ENCODE assay signal across 11 cellular contexts in the genomic region with DNA sequence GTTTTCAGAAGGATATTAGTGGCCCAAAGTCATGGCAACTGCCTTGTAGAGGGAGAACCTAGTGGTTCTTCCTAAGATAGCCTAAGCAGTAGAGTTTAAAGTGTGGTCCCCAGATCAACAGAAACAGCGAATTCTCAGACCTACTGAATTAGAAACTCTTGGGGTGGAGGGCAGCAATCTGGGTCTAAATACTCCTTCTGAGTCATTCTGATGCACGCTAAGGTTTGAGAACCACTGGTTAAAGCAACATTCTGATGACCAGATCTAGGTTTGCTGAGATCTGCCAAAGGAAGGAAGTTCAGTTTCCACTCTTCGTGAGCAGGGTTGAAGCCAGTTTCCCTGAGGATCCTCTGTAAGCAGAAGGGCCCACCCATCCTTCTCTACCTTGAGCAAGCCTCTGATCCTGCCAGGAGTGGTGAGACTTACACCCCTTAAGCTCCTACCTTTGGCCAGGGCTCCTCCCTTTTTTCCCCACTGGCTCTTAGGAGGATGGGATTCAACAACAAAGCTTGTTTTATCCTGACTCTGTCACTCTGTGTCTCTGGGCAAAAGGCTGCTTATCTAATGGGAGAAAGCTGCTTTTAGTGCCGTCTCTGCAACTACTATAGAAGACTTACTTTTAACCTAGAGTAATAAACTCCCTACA. TPM values are rescaled to one million over a fixed set of nuclear protein-coding genes. Genes with fewer than 3 reads are reported as not detected.
DNase-seq lines count a peak whose midpoint lies in the region; ATAC-seq and TF ChIP-seq lines count a peak whose summit lies in the region.
"Had no signal": no experiment of that assay in that cellular context is flagged by ENCODE, and none has a peak within 500 bp of the region (broad histone marks: within the 10 kb centered on the region; RNA-seq: fewer than 3 reads in every experiment).

No MANE protein-coding gene starts in this region.

- POLR2A ChIA-PET in activated CD4-positive, alpha-beta T cell treated with anti-CD3 and anti-CD28 coated beads for 36 hours (lab: Charles Lee): no interaction called here

- H2AFZ ChIP-seq in neural progenitor cell (replicated peaks): peak overlapping the region; percentile 64

- H3K4me3 ChIP-seq in neural progenitor cell: no peak overlapping the region

- H3K27ac ChIP-seq in neural progenitor cell: no peak overlapping the region

- peak overlapping the region; percentile 40 for H3K4me2 ChIP-seq in neural progenitor cell

- peaks cover 3% of the 10 kb centered on the region for H3K27me3 Mint-ChIP-seq in activated CD4-positive, alpha-beta T cell treated with anti-CD3 and anti-CD28 coated beads for 36 hours
- peaks cover 2% of the 10 kb centered on the region for H3K27me3 Mint-ChIP-seq in neural progenitor cell (ENCODE audit: insufficient read depth, low read depth)

- H3F3A ChIP-seq in neural progenitor cell (ENCODE audit: low read depth): peaks cover 24% of the 10 kb centered on the region

- H3K27ac Mint-ChIP-seq in activated CD4-positive, alpha-beta T cell treated with anti-CD3 and anti-CD28 coated beads for 36 hours: peak overlapping the region; percentile 22
- H3K27ac Mint-ChIP-seq in neural progenitor cell: peak overlapping the region; percentile 13

- peaks cover 4% of the 10 kb centered on the region for H3K4me1 Mint-ChIP-seq in activated CD4-positive, alpha-beta T cell treated with anti-CD3 and anti-CD28 coated beads for 36 hours
- H3K4me1 Mint-ChIP-seq in neural progenitor cell: peaks cover 4% of the 10 kb centered on the region

- H3K9me3 ChIP-seq in neural progenitor cell (ENCODE audit: low read depth): no peaks in the 10 kb centered on the region

- no peaks in the 10 kb centered on the region for H3K27me3 ChIP-seq in neural progenitor cell

- ATAC-seq in activated CD4-positive, alpha-beta T cell treated with anti-CD3 and anti-CD28 coated beads for 36 hours: peak; percentile 56
- peak; percentile 51 for ATAC-seq in GM21737 (IDR thresholded peaks at IDR 0.05; ENCODE audit: unreplicated experiment)
- peak; percentile 56 for ATAC-seq in HG03439 (IDR thresholded peaks at IDR 0.05; ENCODE audit: unreplicated experiment)

- intact Hi-C loops in activated CD4-positive, alpha-beta T cell treated with anti-CD3 and anti-CD28 coated beads for 36 hours (cut with DNase I, micrococcal nuclease): no loop called here
- intact Hi-C loops in posterior cingulate gyrus (cut with DNase I): no loop called here

- peaks cover 42% of the 10 kb centered on the region for H3K4me1 ChIP-seq in neural progenitor cell

- no peaks in the 10 kb centered on the region for H4K20me1 ChIP-seq in neural progenitor cell (ENCODE audit: low read depth)

- DNase-seq in activated CD4-positive, alpha-beta T cell treated with anti-CD3 and anti-CD28 coated beads for 36 hours: no peak
- no peak for DNase-seq in activated CD4-positive, alpha-beta T cell treated with anti-CD3 and anti-CD28 coated beads for 1 hour
- DNase-seq in neural progenitor cell (ENCODE audit: low spot score) (peak; percentile 10), DMS53 (lab: John Stamatoyannopoulos, UW) (no peak), posterior cingulate gyrus (no peak), NCI-H446 (lab: John Stamatoyannopoulos, UW) (no peak)
- DNase-seq: 8988T, DMS79, NCI-H2227 treated with DMSO at 0.1 percent for 48 hours had no signal

- no peaks in the 10 kb centered on the region for H3K36me3 Mint-ChIP-seq in activated CD4-positive, alpha-beta T cell treated with anti-CD3 and anti-CD28 coated beads for 36 hours (ENCODE audit: low read depth)
- no peaks in the 10 kb centered on the region for H3K36me3 Mint-ChIP-seq in neural progenitor cell

- H3K4me3 Mint-ChIP-seq in activated CD4-positive, alpha-beta T cell treated with anti-CD3 and anti-CD28 coated beads for 36 hours: no peak overlapping the region
- H3K4me3 Mint-ChIP-seq in neural progenitor cell: no peak overlapping the region

- no peaks in the 10 kb centered on the region for H3K9me3 Mint-ChIP-seq in activated CD4-positive, alpha-beta T cell treated with anti-CD3 and anti-CD28 coated beads for 36 hours (ENCODE audit: low read depth)
- no peaks in the 10 kb centered on the region for H3K9me3 Mint-ChIP-seq in neural progenitor cell

- CTCF ChIA-PET in activated CD4-positive, alpha-beta T cell treated with anti-CD3 and anti-CD28 coated beads for 36 hours (lab: Charles Lee): interaction anchor here (0.6 kb wide), 1 partner anchor 85 kb away, joined by 3 read pairs; no protein-coding TSS in a partner anchor

- no peaks in the 10 kb centered on the region for H3K79me2 ChIP-seq in neural progenitor cell (ENCODE audit: low read depth)

- no peak for TF ChIP-seq CTCF in neural progenitor cell (IDR thresholded peaks at IDR 0.05)

- no peak overlapping the region for H3K9ac ChIP-seq in neural progenitor cell

- H3K36me3 ChIP-seq in neural progenitor cell: no peaks in the 10 kb centered on the region

RNA-seq across cellular contexts. Expression of a gene that starts 26.8 kb away (rescaled TPM):
- 10 to 100 TPM; 13.4 to 15.0 TPM for total RNA-seq in activated CD4-positive, alpha-beta T cell treated with anti-CD3 and anti-CD28 coated beads for 36 hours
- 27.2 and 41.9 TPM in 2 replicates for total RNA-seq in neural progenitor cell (ENCODE audit: low replicate concordance)
